ENCODE assay signal across 9 cellular contexts in the genomic region with DNA sequence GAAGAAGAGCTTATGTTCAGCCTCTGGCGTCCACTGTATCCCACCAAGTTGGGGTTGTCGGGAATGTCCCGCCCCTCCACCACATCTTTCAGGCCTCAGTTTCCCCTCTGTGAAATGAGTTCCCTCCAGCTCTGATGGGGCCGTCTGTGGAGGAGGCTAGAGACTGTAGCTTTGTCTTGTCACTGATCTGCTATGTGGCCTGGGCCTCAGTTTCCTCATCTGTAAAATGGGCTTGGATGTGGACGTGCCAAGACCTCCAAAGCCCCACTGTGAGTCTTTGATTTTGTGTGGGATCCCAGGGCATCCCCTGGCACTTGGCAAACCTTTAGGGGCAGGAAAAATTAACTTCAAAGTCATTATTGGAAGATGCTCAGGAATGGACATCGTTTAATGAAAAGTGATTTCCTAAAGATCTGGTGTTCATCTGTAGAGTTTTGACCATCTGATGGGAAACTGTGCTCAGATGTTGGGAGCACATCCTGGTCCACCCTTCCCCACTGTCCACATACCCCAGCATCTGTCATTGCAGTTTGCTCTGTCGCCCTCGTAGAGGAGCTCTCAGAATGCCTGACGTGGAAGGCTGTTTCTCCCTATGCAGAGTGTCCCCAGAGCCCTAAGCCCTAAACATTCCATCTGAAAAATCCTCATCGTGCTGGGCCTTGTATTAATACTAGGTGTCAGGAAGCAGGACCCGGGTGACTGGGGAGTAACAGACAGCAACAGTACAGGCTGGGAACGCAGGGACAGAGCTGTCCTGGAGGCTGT. TPM values are rescaled to one million over a fixed set of nuclear protein-coding genes. Genes with fewer than 3 reads are reported as not detected.
DNase-seq lines count a peak whose midpoint lies in the region; ATAC-seq and TF ChIP-seq lines count a peak whose summit lies in the region.
"Had no signal": no experiment of that assay in that cellular context is flagged by ENCODE, and none has a peak within 500 bp of the region (broad histone marks: within the 10 kb centered on the region; RNA-seq: fewer than 3 reads in every experiment).

No MANE protein-coding gene starts in this region.

- TF ChIP-seq POLR2A in adrenal gland (IDR thresholded peaks at IDR 0.05): no peak

- H3K4me1 ChIP-seq in right cardiac atrium (ENCODE audit: control insufficient read depth, insufficient read depth, low read length) (peaks cover 45% of the 10 kb centered on the region), adrenal gland (replicated peaks in 1 of 2) (peaks cover 58 to 76% of the 10 kb centered on the region in 2 donors), muscle layer of duodenum (ENCODE audit: control insufficient read depth in 1 of 2, insufficient read depth in 2 of 2, low read length in 2 of 2) (peaks cover 34 to 42% of the 10 kb centered on the region in 2 donors), aorta (ENCODE audit: control insufficient read depth in 1 of 2, insufficient read depth in 2 of 2, low read length in 2 of 2) (no peaks in the 10 kb centered on the region)

- 73% methylated on average over 12 of the region's 12 CpGs for WGBS in right cardiac atrium
- 69 to 83% (median 78%) methylated on average over 5 to 12 of the region's 12 CpGs for WGBS in adrenal gland, 4 donors
- WGBS in aorta, 2 donors: 86 to 89% methylated on average over 12 of the region's 12 CpGs

- DNase-seq in right cardiac atrium (peak in 1 of 3 donors; percentile 2), cardiac septum (ENCODE audit: low spot score) (no peak), adrenal gland (no peak), aorta (no peak)
- no peak for DNase-seq in effector CD8-positive, alpha-beta T cell (lab: John Stamatoyannopoulos, UW)
- no peak for DNase-seq in stimulated activated naive CD4-positive, alpha-beta T cell treated with Interleukin-2 at 50 U/mL for 16 hours (lab: John Stamatoyannopoulos, UW)
- no peak for DNase-seq in activated CD4-positive, alpha-beta T cell treated with anti-CD3 and anti-CD28 coated beads for 1 hour
- DNase-seq: SW 1271 had no signal

- H3K27ac ChIP-seq in right cardiac atrium (ENCODE audit: low read length): peak overlapping the region; percentile 49
- H3K27ac ChIP-seq in adrenal gland: peak overlapping the region in 4 of 5 donors; percentile 62 to 94 (median 84)
- H3K27ac ChIP-seq in muscle layer of duodenum (ENCODE audit: low read length): peak overlapping the region; percentile 94
- peak overlapping the region in 1 of 2 donors; percentile 11 for H3K27ac ChIP-seq in aorta (ENCODE audit: low read depth in 1 of 2, low read length in 2 of 2)

- ATAC-seq in right cardiac atrium (no peak), aorta (ENCODE audit: low FRiP score) (no peak)

- no peaks in the 10 kb centered on the region for H3K36me3 ChIP-seq in adrenal gland (replicated peaks in 1 of 2)
- H3K36me3 ChIP-seq in muscle layer of duodenum (ENCODE audit: control insufficient read depth in 1 of 2, insufficient read depth in 2 of 2, low read length in 2 of 2): no peaks in the 10 kb centered on the region
- no peaks in the 10 kb centered on the region for H3K36me3 ChIP-seq in aorta (ENCODE audit: control insufficient read depth in 1 of 2, insufficient read depth in 2 of 2, low read length in 1 of 2)

- H3K27me3 ChIP-seq in right cardiac atrium (ENCODE audit: control insufficient read depth, insufficient read depth): no peaks in the 10 kb centered on the region
- H3K27me3 ChIP-seq in adrenal gland: no peaks in the 10 kb centered on the region
- H3K27me3 ChIP-seq in muscle layer of duodenum (ENCODE audit: low read depth, low read length): no peaks in the 10 kb centered on the region
- H3K27me3 ChIP-seq in aorta (ENCODE audit: control insufficient read depth in 1 of 2, insufficient read depth in 2 of 2, low read length in 1 of 2): no peaks in the 10 kb centered on the region

- TF ChIP-seq CTCF in adrenal gland (IDR thresholded peaks at IDR 0.05): no peak

- no peaks in the 10 kb centered on the region for H3K9me3 ChIP-seq in right cardiac atrium (ENCODE audit: control insufficient read depth, low read length)
- H3K9me3 ChIP-seq in adrenal gland (replicated peaks in 1 of 3): no peaks in the 10 kb centered on the region
- no peaks in the 10 kb centered on the region for H3K9me3 ChIP-seq in muscle layer of duodenum (ENCODE audit: control insufficient read depth in 1 of 2, low read length in 2 of 2)
- H3K9me3 ChIP-seq in aorta (ENCODE audit: control insufficient read depth, low read length): no peaks in the 10 kb centered on the region

- H3K4me3 ChIP-seq in right cardiac atrium (ENCODE audit: low read length): no peak overlapping the region
- no peak overlapping the region for H3K4me3 ChIP-seq in adrenal gland
- peak overlapping the region; percentile 7 to 27 for H3K4me3 ChIP-seq in muscle layer of duodenum (ENCODE audit: low read depth in 1 of 2, low read length in 2 of 2)
- no peak overlapping the region for H3K4me3 ChIP-seq in aorta (ENCODE audit: low read length in 2 of 2)

- intact Hi-C loops in right cardiac atrium (cut with DNase I) (no loop called here), cardiac septum (cut with DNase I) (no loop called here), adrenal gland (cut with DNase I) (no loop called here), aorta (cut with DNase I) (no loop called here)

RNA-seq across cellular contexts. Expression of gene SLC6A6, which starts 28.5 kb away (rescaled TPM):
- total RNA-seq in right cardiac atrium: 100 to 1,000 TPM in 1 of 4 donors, 10 to 100 TPM in 3; 21.3 to 106 (median 38.4) TPM
- polyA plus RNA-seq in right cardiac atrium: 23.7 TPM
- 129 TPM for total RNA-seq in cardiac septum
- 100 to 1,000 TPM in 3 of 8 donors, 10 to 100 TPM in 5; 71.8 to 197 (median 90.6) TPM for total RNA-seq in adrenal gland
- polyA plus RNA-seq in adrenal gland: 10 to 100 TPM; 10.6 to 80.8 (median 13.0) TPM
- 10 to 100 TPM; 36.5 to 62.2 TPM for total RNA-seq in aorta
- 1 to 10 TPM; 5.3 to 6.1 TPM for polyA plus RNA-seq in aorta

Comparison
In these comparisons a context has a peak if more than half of its experiments do, and no peak if none do; other contexts are left out.
1. H3K4me3 ChIP-seq: peak in muscle layer of duodenum (2 of 2); none in right cardiac atrium (single experiment), adrenal gland (0 of 4) and aorta (0 of 2).